ENCODE assay signal across 8 cellular contexts in the genomic region with DNA sequence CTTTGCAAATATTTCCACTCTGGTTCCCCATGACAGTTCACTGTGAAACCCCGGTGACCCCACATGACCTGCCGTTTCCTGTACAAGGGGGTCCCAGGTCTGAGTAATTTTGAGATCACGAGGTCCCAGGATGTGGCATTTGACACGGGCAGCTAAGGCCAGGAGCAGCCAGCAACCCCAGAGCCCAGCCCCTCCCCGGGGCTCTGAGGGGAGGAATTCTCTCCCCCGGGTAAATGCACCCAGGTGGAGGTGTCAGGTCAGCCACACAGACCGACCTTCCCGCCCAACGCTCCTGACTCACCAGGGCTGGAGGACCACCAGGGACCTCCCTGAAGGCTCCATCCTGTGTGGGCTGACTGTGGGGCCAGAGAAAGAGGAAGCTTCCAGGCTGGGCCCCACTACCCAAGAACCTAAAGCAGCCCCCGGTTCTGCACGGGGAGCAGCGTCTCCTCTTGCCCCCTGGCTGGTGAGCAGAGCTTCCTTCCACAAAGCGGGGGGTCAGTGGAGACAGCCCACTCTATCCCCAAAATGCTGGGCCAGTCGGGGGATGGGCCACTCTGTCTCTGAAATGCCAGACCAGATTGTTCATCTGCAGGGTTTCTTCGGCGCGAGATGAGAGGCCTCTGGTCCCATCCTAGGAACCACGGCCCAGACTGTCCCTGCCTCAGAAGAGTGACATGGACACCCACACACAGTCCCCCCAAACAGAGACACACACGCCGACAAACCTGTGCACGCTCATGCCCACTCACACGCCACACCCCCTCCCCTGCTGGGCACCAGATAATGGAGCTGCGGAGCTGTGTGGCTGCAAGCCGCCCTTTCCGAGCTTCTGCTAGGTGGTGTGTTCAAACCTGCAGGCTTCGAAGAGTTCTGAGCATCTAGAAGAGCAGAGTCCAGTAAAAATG. TPM values are rescaled to one million over a fixed set of nuclear protein-coding genes. Genes with fewer than 3 reads are reported as not detected.
DNase-seq lines count a peak whose midpoint lies in the region; ATAC-seq lines count a peak whose summit lies in the region.

No MANE protein-coding gene starts in this region.

- H3K9me3 ChIP-seq in skeletal muscle tissue (ENCODE audit: control insufficient read depth in 3 of 3, low read length in 3 of 3) = no peaks in the 10 kb centered on the region

- H3K4me1 ChIP-seq in skeletal muscle tissue (ENCODE audit: control insufficient read depth in 3 of 3, insufficient read depth in 3 of 3, low read length in 3 of 3) = peaks cover 29 to 51% (median 41%) of the 10 kb centered on the region in 3 donors

- H3K9ac ChIP-seq in skeletal muscle tissue (ENCODE audit: low read depth in 1 of 3, low read length in 3 of 3) = no peak overlapping the region

- peak overlapping the region; percentile 76 for H3K27ac ChIP-seq in skeletal muscle tissue (ENCODE audit: low read depth, low read length)

- ATAC-seq in GM19023 (IDR thresholded peaks at IDR 0.05; ENCODE audit: unreplicated experiment) (peak; percentile 39), HG03196 (IDR thresholded peaks at IDR 0.05; ENCODE audit: unreplicated experiment) (peak; percentile 40), GM19324 (IDR thresholded peaks at IDR 0.05; ENCODE audit: low FRiP score, unreplicated experiment) (no peak)

- H3K36me3 ChIP-seq in skeletal muscle tissue (ENCODE audit: control insufficient read depth in 3 of 3, insufficient read depth in 3 of 3, low read length in 3 of 3) = no peaks in the 10 kb centered on the region

- peak; percentile 70 to 77 for DNase-seq in activated T-cell treated with anti-CD3 and anti-CD28 coated beads, Interleukin-2, amount 50 U/mL, for 48 hours
- DNase-seq in NCI-H1105 (lab: John Stamatoyannopoulos, UW) = no peak
- DNase-seq in epidermal melanocyte (ENCODE audit: insufficient read length, low spot score) = no peak
- no peak for DNase-seq in midbrain (lab: John Stamatoyannopoulos, UW)

- peaks cover 7 to 17% (median 10%) of the 10 kb centered on the region in 3 donors for H3K27me3 ChIP-seq in skeletal muscle tissue (ENCODE audit: control insufficient read depth in 3 of 3, insufficient read depth in 3 of 3, low read length in 3 of 3)

- H3K4me3 ChIP-seq in skeletal muscle tissue (ENCODE audit: low read length in 3 of 3) = no peak overlapping the region

RNA-seq across cellular contexts. Expression of a gene that starts 23.4 kb away (rescaled TPM):
- total RNA-seq in skeletal muscle tissue = not detected

Comparison
In these comparisons a context has a peak if more than half of its experiments do, and no peak if none do; other contexts are left out.
1. DNase-seq: peak in activated T-cell treated with anti-CD3 and anti-CD28 coated beads, Interleukin-2, amount 50 U/mL, for 48 hours (2 of 2); none in NCI-H1105 (single experiment), epidermal melanocyte (single experiment) and midbrain (single experiment).